In genomic region chr6:166563805-166564204, GRCh38 we compare ENCODE assay signal across 19 cellular contexts. TPM values are rescaled to one million over a fixed set of nuclear protein-coding genes. Genes with fewer than 3 reads are reported as not detected.
DNase-seq lines count a peak whose midpoint lies in the region; ATAC-seq lines count a peak whose summit lies in the region.
"Had no signal": no experiment of that assay in that cellular context is flagged by ENCODE, and none has a peak within 500 bp of the region (broad histone marks: within the 10 kb centered on the region; RNA-seq: fewer than 3 reads in every experiment).

No MANE protein-coding gene starts in this region.

- no peaks in the 10 kb centered on the region for H3K27me3 ChIP-seq in BLaER1 treated with 17β-estradiol and CSF1 and Interleukin-3, amounts not matched to agents 10 nM and 100 nM

- H3K4me1 ChIP-seq in BLaER1 treated with 17β-estradiol and CSF1 and Interleukin-3, amounts not matched to agents 10 nM and 100 nM, result peaks cover 0 to 16% (median 14%) of the 10 kb centered on the region in 10 experiments; a peak in 14 of 20 replicates

- no peak for ATAC-seq in stimulated activated naive CD8-positive, alpha-beta T cell treated with anti-CD3 and anti-CD28 coated beads, Interleukin-15, Interleukin-2, amounts not matched to agents 100 U/mL and 50 U/mL, for 24 hours
- ATAC-seq: CD8-positive, alpha-beta T cell; HCT116 had no signal

- H3K27ac ChIP-seq in BLaER1 treated with 17β-estradiol and CSF1 and Interleukin-3, amounts not matched to agents 10 nM and 100 nM, result no peak overlapping the region
- H3K27ac ChIP-seq: SK-N-MC had no signal

- H4K20me1 ChIP-seq in BLaER1 treated with 17β-estradiol and CSF1 and Interleukin-3, amounts not matched to agents 10 nM and 100 nM, result peaks cover 0 to 7% (median 0%) of the 10 kb centered on the region in 11 experiments; a peak in 4 of 22 replicates

- H3K36me3 ChIP-seq in BLaER1 treated with 17β-estradiol and CSF1 and Interleukin-3, amounts not matched to agents 10 nM and 100 nM, result peaks cover 0 to 4% (median 0%) of the 10 kb centered on the region in 11 experiments; a peak in 3 of 22 replicates

- H3K9ac ChIP-seq in BLaER1 treated with 17β-estradiol and CSF1 and Interleukin-3, amounts not matched to agents 10 nM and 100 nM, result no peak overlapping the region

- H3K4me2 ChIP-seq in BLaER1 treated with 17β-estradiol and CSF1 and Interleukin-3, amounts not matched to agents 10 nM and 100 nM, result peak overlapping the region in 8 of 11 experiments; percentile 11 to 60 (median 50); a peak in 9 of 22 replicates

- DNase-seq in NCI-H146 (lab: John Stamatoyannopoulos, UW), result peak; percentile 73
- peak; percentile 7 for DNase-seq in NCI-H748 treated with DMSO at 0.1 percent for 48 hours (lab: John Stamatoyannopoulos, UW)
- peak; percentile 38 for DNase-seq in left kidney (ENCODE audit: low read depth, low spot score)
- no peak for DNase-seq in NCI-H524 treated with DMSO at 0.1 percent for 48 hours (lab: John Stamatoyannopoulos, UW)
- DNase-seq in stimulated activated naive CD8-positive, alpha-beta T cell treated with anti-CD3 and anti-CD28 coated beads, Interleukin-15, Interleukin-2, amounts not matched to agents 100 U/mL and 50 U/mL, for 24 hours, result no peak
- DNase-seq in HT-29 (ENCODE audit: low spot score), result no peak
- DNase-seq: CD8-positive, alpha-beta T cell; DMS53; EL; GOT3; MV-4-11; NCI-H1694; NCI-H2227 treated with DMSO at 0.1 percent for 48 hours; NCI-H524; OCI-M1; SHP77 had no signal

- H3K4me3 ChIP-seq in BLaER1 treated with 17β-estradiol and CSF1 and Interleukin-3, amounts not matched to agents 10 nM and 100 nM, result no peak overlapping the region
- H3K4me3 ChIP-seq: SK-N-MC had no signal

- peaks cover 0 to 24% (median 6%) of the 10 kb centered on the region in 11 experiments; a peak in 10 of 22 replicates for H3K9me3 ChIP-seq in BLaER1 treated with 17β-estradiol and CSF1 and Interleukin-3, amounts not matched to agents 10 nM and 100 nM (replicated peaks in 1 of 11)

RNA-seq across cellular contexts. Expression of gene RAMACL, which starts 22.7 kb away (rescaled TPM):
- 0.15 TPM in 1 of 2 replicates, not detected in the other for total RNA-seq in HT-29 (2014; rRNA removed; shearing (Covaris generic))

Comparison
In these comparisons a context has a peak if more than half of its experiments do, and no peak if none do; other contexts are left out.
1. DNase-seq: peak in NCI-H146 (single experiment), NCI-H748 treated with DMSO at 0.1 percent for 48 hours (single experiment) and left kidney (single experiment); none in NCI-H524 treated with DMSO at 0.1 percent for 48 hours (single experiment), stimulated activated naive CD8-positive, alpha-beta T cell treated with anti-CD3 and anti-CD28 coated beads, Interleukin-15, Interleukin-2, amounts not matched to agents 100 U/mL and 50 U/mL, for 24 hours (single experiment) and HT-29 (single experiment).